18 cellular contexts compared by ENCODE assay signal in genomic region chr2:80530442-80531064, GRCh38.
DNase-seq lines count a peak whose midpoint lies in the region; ATAC-seq, FAIRE-seq and TF ChIP-seq lines count a peak whose summit lies in the region.
"Had no signal": no experiment of that assay in that cellular context is flagged by ENCODE, and none has a peak within 500 bp of the region (broad histone marks: within the 10 kb centered on the region; RNA-seq: fewer than 3 reads in every experiment).

No MANE protein-coding gene starts in this region.

- H3K4me3 ChIP-seq in MM.1S (ENCODE audit: low read length): no peak overlapping the region
- H3K4me3 ChIP-seq: GM23338, SJCRH30, upper lobe of left lung had no signal

- H3K36me3 ChIP-seq in MM.1S (replicated peaks; ENCODE audit: insufficient read depth, low read length): no peaks in the 10 kb centered on the region
- H3K36me3 ChIP-seq: SJCRH30, upper lobe of left lung had no signal

- H3K27me3 ChIP-seq in MM.1S (replicated peaks; ENCODE audit: insufficient read depth, low read length): no peaks in the 10 kb centered on the region
- H3K27me3 ChIP-seq: upper lobe of left lung had no signal

- DNase-seq in GM12891 (ENCODE audit: insufficient read length, low spot score) (no peak), MM.1S (peak; percentile 69), NCI-H2081 treated with DMSO at 0.1 percent for 48 hours (lab: John Stamatoyannopoulos, UW) (no peak), globus pallidus (ENCODE audit: low spot score) (no peak)
- no peak for DNase-seq in stimulated activated naive CD8-positive, alpha-beta T cell treated with anti-CD3 and anti-CD28 coated beads, Interleukin-15, Interleukin-2, amounts not matched to agents 100 U/mL and 50 U/mL, for 24 hours
- DNase-seq in activated CD4-positive, alpha-beta T cell treated with anti-CD3 and anti-CD28 coated beads, Interleukin-2, amount 50 U/mL, for 48 hours: no peak
- DNase-seq: ACHN, Calu3, mammary epithelial cell, NCI-H1092 treated with DMSO at 0.1 percent for 48 hours, NCI-H510A, nucleus accumbens, SJCRH30, upper lobe of left lung had no signal

- peak; percentile 65 for ATAC-seq in GM19372 (IDR thresholded peaks at IDR 0.05; ENCODE audit: low read depth, unreplicated experiment)
- ATAC-seq in HG02884 (IDR thresholded peaks at IDR 0.05; ENCODE audit: unreplicated experiment): peak; percentile 58
- ATAC-seq in stimulated activated naive CD8-positive, alpha-beta T cell treated with anti-CD3 and anti-CD28 coated beads, Interleukin-15, Interleukin-2, amounts not matched to agents 100 U/mL and 50 U/mL, for 24 hours: no peak
- ATAC-seq: GM23338, WTC11 had no signal

- FAIRE-seq in GM12891 (lab: Jason Lieb, UNC): peak; percentile 94

- peaks cover 50% of the 10 kb centered on the region for H3K4me1 ChIP-seq in MM.1S (ENCODE audit: low read length)
- H3K4me1 ChIP-seq: SJCRH30, upper lobe of left lung had no signal

- peaks cover 32% of the 10 kb centered on the region for H3F3A ChIP-seq in MM.1S (ENCODE audit: insufficient read depth, low read length)

- TF ChIP-seq POLR2A in GM12891 (IDR thresholded peaks at IDR 0.05; ENCODE audit: low read depth, low read length): no peak

- no peaks in the 10 kb centered on the region for H4K20me1 ChIP-seq in MM.1S (ENCODE audit: insufficient read depth, low read length)

- H3K27ac ChIP-seq in MM.1S (ENCODE audit: low read length): peak overlapping the region; percentile 95
- H3K27ac ChIP-seq: SJCRH30, upper lobe of left lung had no signal

- H3K9ac ChIP-seq in MM.1S (ENCODE audit: low read length): peak overlapping the region; percentile 50; the same call in 1 of the 2 replicates

- no peaks in the 10 kb centered on the region for H3K9me3 ChIP-seq in MM.1S (replicated peaks; ENCODE audit: insufficient read depth, low read length)
- H3K9me3 ChIP-seq: SJCRH30, upper lobe of left lung had no signal

- TF ChIP-seq CTCF in MM.1S (IDR thresholded peaks at IDR 0.05; ENCODE audit: low read length): no peak

- H3K79me2 ChIP-seq in MM.1S (ENCODE audit: low read length): no peaks in the 10 kb centered on the region

- H3K9me2 ChIP-seq in MM.1S (replicated peaks; ENCODE audit: insufficient read depth, low read length): no peaks in the 10 kb centered on the region

- peak overlapping the region; percentile 68 for H2AFZ ChIP-seq in MM.1S (ENCODE audit: low read length)
- H2AFZ ChIP-seq: GM23338 had no signal

- H3K4me2 ChIP-seq in MM.1S (ENCODE audit: low read depth, low read length): peak overlapping the region; percentile 68
- H3K4me2 ChIP-seq: GM23338 had no signal

TF ChIP-seq in GM12891, 5 proteins besides CTCF, POLR2A, EP300 and RAD21:
- TF ChIP-seq SPI1 (IDR thresholded peaks at IDR 0.05; ENCODE audit: low read depth, low read length): peak; percentile 99
- TF ChIP-seq POLR2AphosphoS5 (IDR thresholded peaks at IDR 0.05; ENCODE audit: low read depth, low read length): peak; percentile 59; the same call in 1 of the 2 replicates
- TF ChIP-seq PAX5 (IDR thresholded peaks at IDR 0.05; ENCODE audit: insufficient read depth, low read length, severe bottlenecking): no peak
